In the genomic region with DNA sequence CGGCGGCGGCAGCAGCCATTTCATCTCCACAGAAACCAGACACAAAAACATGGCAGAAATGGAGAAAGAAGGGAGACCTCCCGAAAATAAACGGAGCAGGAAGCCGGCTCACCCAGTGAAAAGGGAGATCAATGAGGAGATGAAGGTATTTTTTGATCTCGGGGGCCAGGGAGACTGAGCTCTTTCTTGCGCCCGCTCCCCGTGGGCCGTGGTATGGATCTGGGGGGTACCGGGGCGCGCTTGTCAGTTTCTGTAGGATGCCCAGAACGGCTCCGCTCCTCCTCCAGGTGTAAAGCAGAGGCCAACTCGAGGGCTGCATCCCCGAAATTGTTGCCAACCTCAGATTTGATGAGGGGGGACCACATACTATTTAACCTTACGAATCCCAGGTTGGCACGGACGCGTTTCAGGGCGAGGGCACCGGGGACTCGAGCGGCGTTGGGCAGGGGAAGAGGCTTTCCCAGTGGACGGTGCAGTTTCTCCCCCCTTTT, we compare ENCODE assay signal across 8 cellular contexts. TPM values are rescaled to one million over a fixed set of nuclear protein-coding genes. Genes with fewer than 3 reads are reported as not detected.
DNase-seq lines count a peak whose midpoint lies in the region; ATAC-seq lines count a peak whose summit lies in the region.

No MANE protein-coding gene starts in this region.

- H3K9me3 ChIP-seq in skeletal muscle satellite cell (replicated peaks; ENCODE audit: low read length) = no peaks in the 10 kb centered on the region

- peak overlapping the region; percentile 77 for H3K4me3 Mint-ChIP-seq in activated CD4-positive, alpha-beta T cell treated with anti-CD3 and anti-CD28 coated beads, Interleukin-2, amount 10 ng/mL, durations not matched to agents 7 days and 5 days
- peak overlapping the region; percentile 72 for H3K4me3 Mint-ChIP-seq in activated CD8-positive, alpha-beta memory T cell treated with anti-CD3 and anti-CD28 coated beads, Interleukin-2, amount 10 ng/mL, durations not matched to agents 7 days and 5 days

- peak overlapping the region; percentile 85 for H3K4me2 ChIP-seq in skeletal muscle satellite cell (ENCODE audit: low read length)

- no peak for DNase-seq in activated CD4-positive, alpha-beta T cell treated with anti-CD3 and anti-CD28 coated beads, Interleukin-2, amount 10 ng/mL, durations not matched to agents 7 days and 5 days
- DNase-seq in activated CD4-positive, alpha-beta T cell treated with anti-CD3 and anti-CD28 coated beads for 1 hour = no peak
- no peak for DNase-seq in activated CD8-positive, alpha-beta memory T cell treated with anti-CD3 and anti-CD28 coated beads, Interleukin-2, amount 10 ng/mL, durations not matched to agents 7 days and 5 days
- DNase-seq in hepatic stellate cell (ENCODE audit: low spot score) = peak; percentile 24

- no peak overlapping the region for H3K27ac Mint-ChIP-seq in activated CD4-positive, alpha-beta T cell treated with anti-CD3 and anti-CD28 coated beads, Interleukin-2, amount 10 ng/mL, durations not matched to agents 7 days and 5 days
- H3K27ac Mint-ChIP-seq in activated CD8-positive, alpha-beta memory T cell treated with anti-CD3 and anti-CD28 coated beads, Interleukin-2, amount 10 ng/mL, durations not matched to agents 7 days and 5 days = no peak overlapping the region

- ATAC-seq in activated CD8-positive, alpha-beta memory T cell treated with anti-CD3 and anti-CD28 coated beads, Interleukin-2, amount 10 ng/mL, durations not matched to agents 7 days and 5 days = no peak
- ATAC-seq in HG02623 (IDR thresholded peaks at IDR 0.05; ENCODE audit: unreplicated experiment) = no peak
- ATAC-seq in HG02981 (IDR thresholded peaks at IDR 0.05; ENCODE audit: unreplicated experiment) = no peak
- ATAC-seq in GM18520 (IDR thresholded peaks at IDR 0.05; ENCODE audit: unreplicated experiment) = no peak

- peaks cover 41% of the 10 kb centered on the region for H3K4me1 ChIP-seq in skeletal muscle satellite cell (ENCODE audit: control insufficient read depth, insufficient read depth, low read length)

- H3K36me3 Mint-ChIP-seq in activated CD4-positive, alpha-beta T cell treated with anti-CD3 and anti-CD28 coated beads, Interleukin-2, amount 10 ng/mL, durations not matched to agents 7 days and 5 days (ENCODE audit: low read depth) = no peaks in the 10 kb centered on the region
- H3K36me3 Mint-ChIP-seq in activated CD8-positive, alpha-beta memory T cell treated with anti-CD3 and anti-CD28 coated beads, Interleukin-2, amount 10 ng/mL, durations not matched to agents 7 days and 5 days = peaks cover 2% of the 10 kb centered on the region

- CTCF ChIA-PET in activated CD4-positive, alpha-beta T cell treated with anti-CD3 and anti-CD28 coated beads, Interleukin-2, amount 10 ng/mL, durations not matched to agents 7 days and 5 days (lab: Charles Lee) = interaction anchor here (1.0 to 1.6 kb wide), 2 partner anchors 18 to 32 kb away, joined by 3 read pairs; a partner anchor contains a TSS
- CTCF ChIA-PET in activated CD8-positive, alpha-beta memory T cell treated with anti-CD3 and anti-CD28 coated beads, Interleukin-2, amount 10 ng/mL, durations not matched to agents 7 days and 5 days (lab: Charles Lee) = interaction anchor here (1.0 to 1.9 kb wide), 4 partner anchors 165 to 377 kb away, joined by 4 to 6 read pairs (median 4); no protein-coding TSS in a partner anchor

- H3K9ac ChIP-seq in skeletal muscle satellite cell (ENCODE audit: low read depth, low read length) = peak overlapping the region; percentile 39

- H3K9me3 Mint-ChIP-seq in activated CD4-positive, alpha-beta T cell treated with anti-CD3 and anti-CD28 coated beads, Interleukin-2, amount 10 ng/mL, durations not matched to agents 7 days and 5 days = no peaks in the 10 kb centered on the region
- H3K9me3 Mint-ChIP-seq in activated CD8-positive, alpha-beta memory T cell treated with anti-CD3 and anti-CD28 coated beads, Interleukin-2, amount 10 ng/mL, durations not matched to agents 7 days and 5 days (ENCODE audit: low read depth) = no peaks in the 10 kb centered on the region

- peaks cover 22% of the 10 kb centered on the region for H3K4me1 Mint-ChIP-seq in activated CD4-positive, alpha-beta T cell treated with anti-CD3 and anti-CD28 coated beads, Interleukin-2, amount 10 ng/mL, durations not matched to agents 7 days and 5 days
- H3K4me1 Mint-ChIP-seq in activated CD8-positive, alpha-beta memory T cell treated with anti-CD3 and anti-CD28 coated beads, Interleukin-2, amount 10 ng/mL, durations not matched to agents 7 days and 5 days = peaks cover 22% of the 10 kb centered on the region

- no peaks in the 10 kb centered on the region for H3K36me3 ChIP-seq in skeletal muscle satellite cell (ENCODE audit: insufficient read depth, low read length)

- POLR2A ChIA-PET in activated CD4-positive, alpha-beta T cell treated with anti-CD3 and anti-CD28 coated beads, Interleukin-2, amount 10 ng/mL, durations not matched to agents 7 days and 5 days (lab: Charles Lee) = no interaction called here

- H3K27me3 Mint-ChIP-seq in activated CD4-positive, alpha-beta T cell treated with anti-CD3 and anti-CD28 coated beads, Interleukin-2, amount 10 ng/mL, durations not matched to agents 7 days and 5 days = peaks cover 51% of the 10 kb centered on the region
- H3K27me3 Mint-ChIP-seq in activated CD8-positive, alpha-beta memory T cell treated with anti-CD3 and anti-CD28 coated beads, Interleukin-2, amount 10 ng/mL, durations not matched to agents 7 days and 5 days = peaks cover 44% of the 10 kb centered on the region

- H3K4me3 ChIP-seq in skeletal muscle satellite cell (ENCODE audit: low read length) = peak overlapping the region; percentile 64

- H3K27me3 ChIP-seq in skeletal muscle satellite cell (ENCODE audit: control insufficient read depth, insufficient read depth, low read length) = peaks cover 68% of the 10 kb centered on the region

RNA-seq across cellular contexts. Expression of a gene that starts 0.7 kb away (rescaled TPM):
- under 1 TPM; 0.27 to 0.31 TPM for total RNA-seq in activated CD4-positive, alpha-beta T cell treated with anti-CD3 and anti-CD28 coated beads, Interleukin-2, amount 10 ng/mL, durations not matched to agents 7 days and 5 days
- 1 to 10 TPM in 1 of 2 experiments, under 1 TPM in 1; 0.70 to 2.0 TPM for total RNA-seq in activated CD8-positive, alpha-beta memory T cell treated with anti-CD3 and anti-CD28 coated beads, Interleukin-2, amount 10 ng/mL, durations not matched to agents 7 days and 5 days
- total RNA-seq in skeletal muscle satellite cell (2012; rRNA removed) = 7.4 and 12.5 TPM in 2 replicates

RNA-seq across cellular contexts. Expression of a gene that starts 31.2 kb away (rescaled TPM):
- 10 to 100 TPM; 10.9 to 13.9 TPM for total RNA-seq in activated CD4-positive, alpha-beta T cell treated with anti-CD3 and anti-CD28 coated beads, Interleukin-2, amount 10 ng/mL, durations not matched to agents 7 days and 5 days
- 10 to 100 TPM; 13.1 to 16.9 TPM for total RNA-seq in activated CD8-positive, alpha-beta memory T cell treated with anti-CD3 and anti-CD28 coated beads, Interleukin-2, amount 10 ng/mL, durations not matched to agents 7 days and 5 days
- 13.4 and 18.6 TPM in 2 replicates for total RNA-seq in skeletal muscle satellite cell (2012; rRNA removed)
